Comparison of ENCODE assay signal across 9 cellular contexts in genomic region chr10:114184276-114184675, GRCh38. TPM values are rescaled to one million over a fixed set of nuclear protein-coding genes. Genes with fewer than 3 reads are reported as not detected.
"Had no signal": no experiment of that assay in that cellular context is flagged by ENCODE, and none has a peak within 500 bp of the region (broad histone marks: within the 10 kb centered on the region; RNA-seq: fewer than 3 reads in every experiment).

No MANE protein-coding gene starts in this region.

- H3K9me3 ChIP-seq: HAP-1 had no signal

- H2AFZ ChIP-seq: GM23338 had no signal

- H3K36me3 ChIP-seq: HAP-1 had no signal

- DNase-seq: H7, HFFc6 had no signal

- H3K27ac ChIP-seq: HL-60 had no signal

- H3K4me3 ChIP-seq: GM23338, HAP-1 had no signal

- H3K4me1 ChIP-seq: HAP-1 had no signal

- H3K4me2 ChIP-seq: GM23338 had no signal

RNA-seq across cellular contexts. Expression of gene TDRD1, which starts 5.1 kb away (rescaled TPM):
- total RNA-seq: H4, HepG2, HFFc6, HT1080 had no signal
- polyA plus RNA-seq: HepG2, IgD-negative memory B cell had no signal

RNA-seq across cellular contexts. Expression of gene VWA2, which starts 54.8 kb away (rescaled TPM):
- total RNA-seq: H4, HepG2, HT1080 had no signal
- polyA plus RNA-seq: HepG2, IgD-negative memory B cell had no signal
